ENCODE assay signal across 8 cellular contexts in the genomic region with DNA sequence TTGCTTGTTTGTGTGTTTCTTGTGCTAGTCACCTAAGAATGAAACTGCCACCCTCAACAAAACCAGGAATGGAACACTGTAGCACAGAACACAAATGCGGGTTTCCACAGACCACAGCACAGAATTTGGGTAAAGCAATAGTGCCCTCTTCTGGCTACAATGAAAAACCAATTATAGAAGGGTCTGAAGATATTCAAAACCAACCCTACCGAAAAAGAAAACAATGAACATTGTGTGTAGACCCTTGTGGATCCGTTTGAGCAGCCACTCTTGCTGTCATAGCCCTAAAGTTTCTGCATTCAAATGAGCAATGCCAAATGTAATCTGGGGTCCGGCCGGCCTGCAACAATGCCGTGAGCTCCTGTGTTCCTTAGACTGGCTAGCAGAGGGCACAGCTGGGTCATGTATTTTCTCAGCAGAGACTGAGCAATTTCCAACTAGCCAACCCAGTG. TPM values are rescaled to one million over a fixed set of nuclear protein-coding genes. Genes with fewer than 3 reads are reported as not detected.
DNase-seq lines count a peak whose midpoint lies in the region; ATAC-seq and TF ChIP-seq lines count a peak whose summit lies in the region.

No MANE protein-coding gene starts in this region.

- no peaks in the 10 kb centered on the region for H3K36me3 ChIP-seq in heart right ventricle

- WGBS in heart right ventricle, 2 donors = 12 to 16% methylated on average over 6 of the region's 6 CpGs

- H3K36me3 Mint-ChIP-seq in activated naive CD4-positive, alpha-beta T cell treated with anti-CD3 and anti-CD28 coated beads, Interleukin-2, amount 10 ng/mL, durations not matched to agents 7 days and 5 days = no peaks in the 10 kb centered on the region

- H3K4me1 ChIP-seq in heart right ventricle = peaks cover 0 to 17% (median 7%) of the 10 kb centered on the region in 9 donors

- no peak overlapping the region for H3K4me3 Mint-ChIP-seq in activated naive CD4-positive, alpha-beta T cell treated with anti-CD3 and anti-CD28 coated beads, Interleukin-2, amount 10 ng/mL, durations not matched to agents 7 days and 5 days

- ATAC-seq in HG03039 (IDR thresholded peaks at IDR 0.05; ENCODE audit: unreplicated experiment) = peak; percentile 56
- peak; percentile 75 to 93 (median 90) for ATAC-seq in heart right ventricle
- ATAC-seq in HG03108 (IDR thresholded peaks at IDR 0.05; ENCODE audit: unreplicated experiment) = no peak

- intact Hi-C loops in heart right ventricle (cut with DNase I) = loop anchor here (1.0 to 10.0 kb wide), 14 partner anchors 354 to 1057 kb away; no protein-coding TSS in a partner anchor

- H3K4me3 ChIP-seq in heart right ventricle = peak overlapping the region in 1 of 10 donors; percentile 25

- CTCF ChIA-PET in activated naive CD4-positive, alpha-beta T cell treated with anti-CD3 and anti-CD28 coated beads, Interleukin-2, amount 10 ng/mL, durations not matched to agents 7 days and 5 days (lab: Charles Lee) = interaction anchor here (0.9 to 2.5 kb wide), 7 partner anchors 23 to 1058 kb away, joined by 3 to 30 read pairs (median 4); no protein-coding TSS in a partner anchor

- H3K27me3 ChIP-seq in heart right ventricle = no peaks in the 10 kb centered on the region

- DNase-seq in AG08396 (ENCODE audit: low spot score) (peak; percentile 68), GM10266 (ENCODE audit: extremely low spot score) (peak; percentile 58), NCI-H524 treated with DMSO at 0.1 percent for 48 hours (lab: John Stamatoyannopoulos, UW) (peak; percentile 51), heart right ventricle (no peak), renal cortical epithelial cell (ENCODE audit: low read depth) (peak; percentile 70)
- DNase-seq in activated naive CD4-positive, alpha-beta T cell treated with anti-CD3 and anti-CD28 coated beads, Interleukin-2, amount 10 ng/mL, durations not matched to agents 7 days and 5 days = peak; percentile 50

- peaks cover 17% of the 10 kb centered on the region for H3K27me3 Mint-ChIP-seq in activated naive CD4-positive, alpha-beta T cell treated with anti-CD3 and anti-CD28 coated beads, Interleukin-2, amount 10 ng/mL, durations not matched to agents 7 days and 5 days

- no peaks in the 10 kb centered on the region for H3K4me1 Mint-ChIP-seq in activated naive CD4-positive, alpha-beta T cell treated with anti-CD3 and anti-CD28 coated beads, Interleukin-2, amount 10 ng/mL, durations not matched to agents 7 days and 5 days

- no peak overlapping the region for H3K27ac Mint-ChIP-seq in activated naive CD4-positive, alpha-beta T cell treated with anti-CD3 and anti-CD28 coated beads, Interleukin-2, amount 10 ng/mL, durations not matched to agents 7 days and 5 days

- H3K9me3 Mint-ChIP-seq in activated naive CD4-positive, alpha-beta T cell treated with anti-CD3 and anti-CD28 coated beads, Interleukin-2, amount 10 ng/mL, durations not matched to agents 7 days and 5 days = no peaks in the 10 kb centered on the region

- no peak overlapping the region for H3K27ac ChIP-seq in heart right ventricle

- TF ChIP-seq CTCF in GM10266 (IDR thresholded peaks at IDR 0.05; ENCODE audit: control insufficient read depth, insufficient read depth, low read depth, missing control alignments) (peak; percentile 51), heart right ventricle (IDR thresholded peaks at IDR 0.05) (peak; percentile 54 to 88 (median 77))

- H3K9me3 ChIP-seq in heart right ventricle = no peaks in the 10 kb centered on the region

RNA-seq across cellular contexts. Expression of a gene that starts 8.3 kb away (rescaled TPM):
- total RNA-seq in heart right ventricle (1 to 10 TPM; 2.8 to 9.1 (median 4.0) TPM), renal cortical epithelial cell (44.5 and 219 TPM in 2 replicates)
- polyA plus RNA-seq in heart right ventricle = 1 to 10 TPM; 2.1 to 2.6 TPM

RNA-seq across cellular contexts. Expression of a gene that starts 36.2 kb away (rescaled TPM):
- total RNA-seq in heart right ventricle (100 to 1,000 TPM in 8 of 10 donors, 10 to 100 TPM in 2; 79.4 to 225 (median 115) TPM), renal cortical epithelial cell (99.8 and 127 TPM in 2 replicates)
- 10 to 100 TPM; 68.7 to 93.8 TPM for polyA plus RNA-seq in heart right ventricle

Comparison
In these comparisons a context has a peak if more than half of its experiments do, and no peak if none do; other contexts are left out.
1. DNase-seq: peak in AG08396 (single experiment), GM10266 (single experiment), NCI-H524 treated with DMSO at 0.1 percent for 48 hours (single experiment), activated naive CD4-positive, alpha-beta T cell treated with anti-CD3 and anti-CD28 coated beads, Interleukin-2, amount 10 ng/mL, durations not matched to agents 7 days and 5 days (single experiment) and renal cortical epithelial cell (single experiment); none in heart right ventricle (0 of 2).